In the genomic region with DNA sequence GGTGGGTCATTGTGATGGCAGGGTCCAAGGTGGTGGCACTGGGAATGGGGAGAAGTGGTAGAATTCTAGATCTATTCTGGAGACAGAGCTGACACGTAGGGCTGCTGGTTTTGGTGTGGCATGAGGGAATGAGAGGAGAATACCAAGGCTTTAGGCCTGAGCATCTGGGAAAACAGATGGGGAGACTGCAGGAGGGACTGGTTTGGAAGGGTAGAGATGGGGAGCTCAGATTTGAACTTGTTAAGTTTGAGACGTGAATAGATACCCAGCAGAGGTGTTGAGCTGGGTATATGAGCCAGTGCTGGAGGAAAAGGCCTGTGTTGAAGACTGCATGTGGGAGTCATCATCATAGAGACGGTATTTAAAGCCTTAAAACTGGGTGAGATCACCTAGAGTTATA, we compare ENCODE assay signal across 33 cellular contexts. TPM values are rescaled to one million over a fixed set of nuclear protein-coding genes. Genes with fewer than 3 reads are reported as not detected.
"Had no signal": no experiment of that assay in that cellular context is flagged by ENCODE, and none has a peak within 500 bp of the region (broad histone marks: within the 10 kb centered on the region; RNA-seq: fewer than 3 reads in every experiment).

No MANE protein-coding gene starts in this region.

- H3K4me1 ChIP-seq: adrenal gland, body of pancreas, breast epithelium had no signal

- H3K27ac ChIP-seq: adrenal gland, body of pancreas, brain microvascular endothelial cell, breast epithelium, VCaP had no signal

- H3K4me3 ChIP-seq: adrenal gland, body of pancreas, breast epithelium had no signal

- H3K9me3 ChIP-seq: adrenal gland, body of pancreas, breast epithelium had no signal

- H3K27me3 ChIP-seq: adrenal gland, body of pancreas, brain microvascular endothelial cell had no signal

- H3K36me3 ChIP-seq: brain microvascular endothelial cell, breast epithelium had no signal

- ATAC-seq: activated CD8-positive, alpha-beta T cell treated with anti-CD3 and anti-CD28 coated beads for 36 hours; activated T-cell treated with anti-CD3 and anti-CD28 coated beads, Interleukin-2, amount 50 U/mL, for 4 hours; activated T-cell treated with anti-CD3 and anti-CD28 coated beads, Interleukin-2, amount 50 U/mL, for 72 hours; activated T-helper 17 cell treated with anti-CD3 and anti-CD28 coated beads, Interleukin-2, amount 50 U/mL, for 72 hours; body of pancreas had no signal

- DNase-seq: activated B cell treated with CpG ODN at 0.5 μM for 24 hours; activated CD4-positive, alpha-beta memory T cell treated with anti-CD3 and anti-CD28 coated beads for 36 hours; activated CD4-positive, alpha-beta T cell treated with anti-CD3 and anti-CD28 coated beads for 4 hours; activated CD4-positive, alpha-beta T cell treated with anti-CD3 and anti-CD28 coated beads, Interleukin-2, amount 10 ng/mL, durations not matched to agents 24 days and 14 days; activated CD4-positive, alpha-beta T cell treated with anti-CD3 and anti-CD28 coated beads, Interleukin-2, amount 50 U/mL, for 1 hour; activated CD4-positive, alpha-beta T cell treated with anti-CD3 and anti-CD28 coated beads, Interleukin-2, amount 50 U/mL, for 4 hours; activated CD4-positive, CD25-positive, alpha-beta regulatory T cell treated with anti-CD3 and anti-CD28 coated beads, Interleukin-2, amount 50 U/mL, for 72 hours; activated CD8-positive, alpha-beta memory T cell treated with anti-CD3 and anti-CD28 coated beads, Interleukin-2, amount 50 U/mL, for 4 hours; activated CD8-positive, alpha-beta T cell treated with anti-CD3 and anti-CD28 coated beads for 36 hours; activated effector memory CD4-positive, alpha-beta T cell treated with anti-CD3 and anti-CD28 coated beads, Interleukin-2, amount 50 U/mL, for 16 hours; activated gamma-delta T cell treated with Interleukin-2 at 50 U/mL for 16 hours; activated naive CD4-positive, alpha-beta T cell; activated naive CD4-positive, alpha-beta T cell treated with anti-CD3 and anti-CD28 coated beads for 36 hours; activated naive CD4-positive, alpha-beta T cell treated with anti-CD3 and anti-CD28 coated beads, Interleukin-2, amount 50 U/mL, for 16 hours; activated naive CD8-positive, alpha-beta T cell treated with anti-CD3 and anti-CD28 coated beads for 36 hours; activated T-cell treated with anti-CD3 and anti-CD28 coated beads for 4 hours; activated T-cell treated with anti-CD3 and anti-CD28 coated beads, Interleukin-2, amount 50 U/mL, for 1 hour; activated T-cell treated with anti-CD3 and anti-CD28 coated beads, Interleukin-2, amount 50 U/mL, for 4 hours; activated T-cell treated with anti-CD3 and anti-CD28 coated beads, Interleukin-2, amount 50 U/mL, for 72 hours; adrenal gland; amniotic stem cell; aorta; body of pancreas; brain microvascular endothelial cell; central memory CD4-positive, alpha-beta T cell; cerebellar nuclear complex; T-helper 2 cell; T-helper 9 cell had no signal

RNA-seq across cellular contexts. Expression of gene CHGB, which starts 21.5 kb away (rescaled TPM):
- total RNA-seq: activated B cell treated with CpG ODN at 0.5 μM for 24 hours; activated CD4-positive, alpha-beta T cell treated with anti-CD3 and anti-CD28 coated beads, Interleukin-2, amount 10 ng/mL, durations not matched to agents 24 days and 14 days; activated CD8-positive, alpha-beta T cell treated with anti-CD3 and anti-CD28 coated beads for 36 hours; activated naive CD4-positive, alpha-beta T cell treated with anti-CD3 and anti-CD28 coated beads for 36 hours; activated T-cell treated with anti-CD3 and anti-CD28 coated beads, Interleukin-2, amount 50 U/mL, for 72 hours; activated T-helper 1 cell treated with anti-CD3 and anti-CD28 coated beads, Interleukin-12 subunit alpha, Interleukin-12 subunit beta, Interleukin-2, Interleukin-4 antibody, amounts not matched to agents 30 ng/mL and 10 ng/mL and 1 ng/mL, durations not matched to agents 14 hours and 24 hours and 36 hours; aorta; breast epithelium; chondrocyte had no signal
